In the genomic region with DNA sequence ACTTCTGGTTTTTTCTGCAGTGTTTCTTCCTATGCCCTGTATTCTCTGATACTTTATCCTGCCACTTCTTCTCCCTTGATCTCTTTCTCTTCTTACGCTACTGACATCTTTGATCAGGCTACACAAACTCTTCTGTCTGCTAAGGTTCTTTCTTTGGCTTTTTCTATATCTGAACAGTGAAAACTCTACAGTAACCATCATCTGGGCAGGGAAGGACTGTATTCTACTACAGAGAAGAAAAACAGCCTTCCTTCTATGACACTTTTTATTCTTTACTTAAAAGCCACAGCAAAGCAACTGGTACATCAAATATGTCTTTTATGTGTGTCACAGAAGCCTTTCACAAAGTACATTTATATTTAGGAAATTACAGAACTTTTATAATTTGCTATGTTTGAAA, we compare ENCODE assay signal across 31 cellular contexts.
"Had no signal": no experiment of that assay in that cellular context is flagged by ENCODE, and none has a peak within 500 bp of the region (broad histone marks: within the 10 kb centered on the region; RNA-seq: fewer than 3 reads in every experiment).

No MANE protein-coding gene starts in this region.

- H3K27ac ChIP-seq: ascending aorta, breast epithelium, cardiac muscle cell, colonic mucosa, epithelial cell of prostate, esophagus squamous epithelium, gastroesophageal sphincter, heart right ventricle, hepatocyte, WERI-Rb-1 had no signal

- DNase-seq: activated B cell treated with CpG ODN at 0.5 μM for 24 hours; activated CD4-positive, alpha-beta T cell treated with anti-CD3 and anti-CD28 coated beads for 36 hours; activated CD4-positive, alpha-beta T cell treated with anti-CD3 and anti-CD28 coated beads, Interleukin-2, amount 10 ng/mL, durations not matched to agents 7 days and 5 days; activated CD4-positive, alpha-beta T cell treated with anti-CD3 and anti-CD28 coated beads, Interleukin-2, amount 50 U/mL, for 48 hours; activated CD8-positive, alpha-beta memory T cell treated with anti-CD3 and anti-CD28 coated beads for 24 hours; activated CD8-positive, alpha-beta T cell treated with anti-CD3 and anti-CD28 coated beads for 36 hours; activated effector memory CD4-positive, alpha-beta T cell treated with Interleukin-2 at 50 U/mL for 16 hours; activated naive CD4-positive, alpha-beta T cell treated with anti-CD3 and anti-CD28 coated beads, Interleukin-2, amount 50 U/mL, for 16 hours; activated naive CD8-positive, alpha-beta T cell treated with anti-CD3 and anti-CD28 coated beads, Interleukin-2, amount 10 ng/mL, durations not matched to agents 7 days and 5 days; activated T-cell treated with anti-CD3 and anti-CD28 coated beads, Interleukin-2, amount 50 U/mL, for 4 hours; central memory CD4-positive, alpha-beta T cell; cerebellar nuclear complex; colonic mucosa; effector CD8-positive, alpha-beta T cell; esophagus squamous epithelium; foreskin melanocyte; heart right ventricle; T-helper 1 cell; T-helper 17 cell; T1000; WERI-Rb-1 had no signal

- H3K9me3 ChIP-seq: ascending aorta, breast epithelium, colonic mucosa, esophagus squamous epithelium, gastroesophageal sphincter, heart right ventricle had no signal

- H3K79me2 ChIP-seq: hepatocyte had no signal

- H3K4me3 Mint-ChIP-seq: activated B cell treated with CpG ODN at 0.5 μM for 24 hours; activated CD4-positive, alpha-beta T cell treated with anti-CD3 and anti-CD28 coated beads for 36 hours; activated CD4-positive, alpha-beta T cell treated with anti-CD3 and anti-CD28 coated beads, Interleukin-2, amount 10 ng/mL, durations not matched to agents 7 days and 5 days; activated CD8-positive, alpha-beta T cell treated with anti-CD3 and anti-CD28 coated beads for 36 hours; activated naive CD8-positive, alpha-beta T cell treated with anti-CD3 and anti-CD28 coated beads, Interleukin-2, amount 10 ng/mL, durations not matched to agents 7 days and 5 days; activated T-cell treated with anti-CD3 and anti-CD28 coated beads, Interleukin-2, amount 50 U/mL, for 4 hours; activated T-helper 17 cell treated with anti-CD3 and anti-CD28 coated beads, Interleukin-2, amount 50 U/mL, for 72 hours; brain; T-helper 17 cell; T-helper 2 cell treated with Interferon-gamma antibody and Interleukin-4, amounts not matched to agents 5 μg/mL and 100 μg/mL, for 36 hours had no signal

- H3K27me3 ChIP-seq: ascending aorta, breast epithelium, cardiac muscle cell, colonic mucosa, esophagus squamous epithelium, gastroesophageal sphincter, heart right ventricle, hepatocyte had no signal

- H3K4me3 ChIP-seq: ascending aorta, breast epithelium, cardiac muscle cell, colonic mucosa, esophagus squamous epithelium, gastroesophageal sphincter, heart right ventricle, hepatocyte had no signal

- ATAC-seq: activated CD4-positive, alpha-beta T cell treated with anti-CD3 and anti-CD28 coated beads for 36 hours; activated CD4-positive, CD25-positive, alpha-beta regulatory T cell treated with anti-CD3 and anti-CD28 coated beads, Interleukin-2, amount 50 U/mL, for 24 hours; activated CD8-positive, alpha-beta T cell treated with anti-CD3 and anti-CD28 coated beads for 36 hours; activated T-cell treated with anti-CD3 and anti-CD28 coated beads, Interleukin-2, amount 50 U/mL, for 4 hours; activated T-helper 17 cell treated with anti-CD3 and anti-CD28 coated beads, Interleukin-2, amount 50 U/mL, for 72 hours; gastroesophageal sphincter; heart right ventricle; T-helper 17 cell had no signal

- H3K4me2 ChIP-seq: hepatocyte had no signal

- H2AFZ ChIP-seq: hepatocyte had no signal

- H3K27me3 Mint-ChIP-seq: activated B cell treated with CpG ODN at 0.5 μM for 24 hours; activated CD4-positive, alpha-beta T cell treated with anti-CD3 and anti-CD28 coated beads, Interleukin-2, amount 10 ng/mL, durations not matched to agents 7 days and 5 days; activated naive CD8-positive, alpha-beta T cell treated with anti-CD3 and anti-CD28 coated beads, Interleukin-2, amount 10 ng/mL, durations not matched to agents 7 days and 5 days; activated T-helper 17 cell treated with anti-CD3 and anti-CD28 coated beads, Interleukin-2, amount 50 U/mL, for 72 hours; brain; T-helper 17 cell had no signal

- H3K27ac Mint-ChIP-seq: activated B cell treated with CpG ODN at 0.5 μM for 24 hours; activated CD4-positive, alpha-beta T cell treated with anti-CD3 and anti-CD28 coated beads for 36 hours; activated CD4-positive, alpha-beta T cell treated with anti-CD3 and anti-CD28 coated beads, Interleukin-2, amount 10 ng/mL, durations not matched to agents 7 days and 5 days; activated CD8-positive, alpha-beta T cell treated with anti-CD3 and anti-CD28 coated beads for 36 hours; activated naive CD8-positive, alpha-beta T cell treated with anti-CD3 and anti-CD28 coated beads, Interleukin-2, amount 10 ng/mL, durations not matched to agents 7 days and 5 days; activated T-helper 17 cell treated with anti-CD3 and anti-CD28 coated beads, Interleukin-2, amount 50 U/mL, for 72 hours; T-helper 17 cell; T-helper 2 cell treated with Interferon-gamma antibody and Interleukin-4, amounts not matched to agents 5 μg/mL and 100 μg/mL, for 36 hours had no signal

- H3K9me3 Mint-ChIP-seq: activated B cell treated with CpG ODN at 0.5 μM for 24 hours; activated CD4-positive, alpha-beta T cell treated with anti-CD3 and anti-CD28 coated beads, Interleukin-2, amount 10 ng/mL, durations not matched to agents 7 days and 5 days; activated CD8-positive, alpha-beta T cell treated with anti-CD3 and anti-CD28 coated beads for 36 hours; activated naive CD8-positive, alpha-beta T cell treated with anti-CD3 and anti-CD28 coated beads, Interleukin-2, amount 10 ng/mL, durations not matched to agents 7 days and 5 days; activated T-cell treated with anti-CD3 and anti-CD28 coated beads, Interleukin-2, amount 50 U/mL, for 4 hours; activated T-helper 17 cell treated with anti-CD3 and anti-CD28 coated beads, Interleukin-2, amount 50 U/mL, for 72 hours; brain; T-helper 2 cell treated with Interferon-gamma antibody and Interleukin-4, amounts not matched to agents 5 μg/mL and 100 μg/mL, for 36 hours had no signal

- H3K36me3 ChIP-seq: breast epithelium, colonic mucosa, esophagus squamous epithelium, gastroesophageal sphincter, WERI-Rb-1 had no signal

- H3K4me1 Mint-ChIP-seq: activated B cell treated with CpG ODN at 0.5 μM for 24 hours; activated CD4-positive, alpha-beta T cell treated with anti-CD3 and anti-CD28 coated beads, Interleukin-2, amount 10 ng/mL, durations not matched to agents 7 days and 5 days; activated naive CD8-positive, alpha-beta T cell treated with anti-CD3 and anti-CD28 coated beads, Interleukin-2, amount 10 ng/mL, durations not matched to agents 7 days and 5 days; activated T-helper 17 cell treated with anti-CD3 and anti-CD28 coated beads, Interleukin-2, amount 50 U/mL, for 72 hours; T-helper 17 cell had no signal

- H3K4me1 ChIP-seq: ascending aorta, breast epithelium, colonic mucosa, esophagus squamous epithelium, gastroesophageal sphincter, heart right ventricle had no signal
